8 cellular contexts compared by ENCODE assay signal in the genomic region with DNA sequence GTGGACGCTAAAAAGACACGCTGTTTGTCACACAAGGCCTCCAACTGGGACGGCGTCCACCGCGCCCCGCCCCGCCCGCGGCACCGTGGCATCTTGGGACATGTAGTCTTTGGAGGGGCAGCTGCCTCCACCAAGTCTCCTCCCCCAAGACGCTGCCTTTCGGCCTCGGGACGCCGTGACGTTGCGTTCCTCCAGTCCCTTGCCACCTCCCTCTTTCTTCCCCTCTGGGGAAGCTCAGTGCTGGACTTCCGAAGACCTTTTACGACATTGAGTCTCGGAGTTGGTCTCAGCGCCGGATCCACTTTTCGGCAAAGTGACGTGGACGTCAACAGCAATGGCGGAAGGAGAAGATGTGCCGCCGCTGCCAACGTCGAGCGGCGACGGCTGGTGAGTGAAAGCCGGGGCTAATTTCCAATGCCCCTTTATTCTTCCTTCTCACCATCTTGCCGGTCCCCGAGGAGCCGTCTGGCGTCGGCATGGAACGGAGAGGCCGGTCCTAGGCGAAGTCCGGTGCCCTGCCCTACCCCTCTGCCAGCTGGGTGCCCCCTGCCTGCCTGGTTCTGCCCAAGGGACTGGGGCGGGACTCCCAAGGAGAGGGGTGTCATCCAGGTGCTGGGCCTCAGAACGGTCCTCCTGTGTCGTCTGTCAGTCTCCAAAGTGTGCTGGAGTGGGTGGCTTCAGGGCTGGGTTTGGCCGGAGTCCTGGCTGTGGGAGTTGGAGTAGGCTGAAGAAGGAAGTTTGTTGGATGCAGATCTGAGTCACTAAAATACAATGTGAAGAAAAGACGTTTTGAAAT. TPM values are rescaled to one million over a fixed set of nuclear protein-coding genes. Genes with fewer than 3 reads are reported as not detected.
DNase-seq lines count a peak whose midpoint lies in the region; ATAC-seq and TF ChIP-seq lines count a peak whose summit lies in the region.

A gene (plus strand): TSS at position 308 of the 796 bp plus-strand sequence. CDS start 27 bp downstream, at position 335.

- H3K4me1 Mint-ChIP-seq in activated naive CD8-positive, alpha-beta T cell treated with anti-CD3 and anti-CD28 coated beads, Interleukin-2, amount 50 U/mL, for 24 hours: peaks cover 52% of the 10 kb centered on the region

- no peak for TF ChIP-seq EP300 in ovary (IDR thresholded peaks at IDR 0.05)

- DNase-seq in NCI-H1417 treated with DMSO at 0.1 percent for 48 hours (lab: John Stamatoyannopoulos, UW) (peak; percentile 56), SW480 (ENCODE audit: low spot score) (peak; percentile 96), Right ventricle myocardium inferior (ENCODE audit: missing footprints) (peak; percentile 99), ovary (peak; percentile 96 to 98 (median 97)), thyroid gland (peak; percentile 99)
- DNase-seq in activated naive CD8-positive, alpha-beta T cell treated with anti-CD3 and anti-CD28 coated beads, Interleukin-2, amount 50 U/mL, for 24 hours: peak; percentile 96

- H3K27me3 ChIP-seq in ovary (no peaks in the 10 kb centered on the region), thyroid gland (no peaks in the 10 kb centered on the region)

- H3K4me1 ChIP-seq in ovary (ENCODE audit: insufficient read depth) (peaks cover 10% of the 10 kb centered on the region), thyroid gland (peaks cover 27 to 37% of the 10 kb centered on the region in 2 donors)

- H3K9me3 Mint-ChIP-seq in activated naive CD8-positive, alpha-beta T cell treated with anti-CD3 and anti-CD28 coated beads, Interleukin-2, amount 50 U/mL, for 24 hours: no peaks in the 10 kb centered on the region

- H3K27ac ChIP-seq in ovary (peak within 1 kb of the TSS; percentile 88 to 90), thyroid gland (peak within 1 kb of the TSS; percentile 93 to 97 (median 97))

- H3K36me3 Mint-ChIP-seq in activated naive CD8-positive, alpha-beta T cell treated with anti-CD3 and anti-CD28 coated beads, Interleukin-2, amount 50 U/mL, for 24 hours (ENCODE audit: low read depth): no peaks in the 10 kb centered on the region

- WGBS in ovary, 3 donors: 0% methylated on average over 49 of the region's 49 CpGs
- 0 to 1% methylated on average over 26 to 37 of the region's 49 CpGs for WGBS in thyroid gland, 2 donors

- H3K9me3 ChIP-seq in ovary (no peaks in the 10 kb centered on the region), thyroid gland (no peaks in the 10 kb centered on the region)

- H3K4me3 ChIP-seq in GM12875 (ENCODE audit: low read depth, low read length) (peak within 1 kb of the TSS; percentile 100), ovary (peak within 1 kb of the TSS; percentile 73), thyroid gland (replicated peaks in 1 of 3) (peak within 1 kb of the TSS; percentile 45 to 99 (median 97))

- H3K36me3 ChIP-seq in ovary (no peaks in the 10 kb centered on the region), thyroid gland (no peaks in the 10 kb centered on the region)

- H3K4me3 Mint-ChIP-seq in activated naive CD8-positive, alpha-beta T cell treated with anti-CD3 and anti-CD28 coated beads, Interleukin-2, amount 50 U/mL, for 24 hours: peak within 1 kb of the TSS; percentile 93

- peak; percentile 91 for TF ChIP-seq POLR2A in ovary (IDR thresholded peaks at IDR 0.05)
- TF ChIP-seq POLR2A in thyroid gland (IDR thresholded peaks at IDR 0.05): peak in 1 of 2 donors; percentile 85

- intact Hi-C loops in Right ventricle myocardium inferior (cut with DNase I): no loop called here
- intact Hi-C loops in ovary (cut with DNase I): no loop called here
- intact Hi-C loops in thyroid gland (cut with DNase I): no loop called here

- no peaks in the 10 kb centered on the region for H3K27me3 Mint-ChIP-seq in activated naive CD8-positive, alpha-beta T cell treated with anti-CD3 and anti-CD28 coated beads, Interleukin-2, amount 50 U/mL, for 24 hours

- TF ChIP-seq CTCF in GM12875 (IDR thresholded peaks at IDR 0.05; ENCODE audit: borderline replicate concordance, insufficient read depth, low read depth, low read length) (no peak), ovary (IDR thresholded peaks at IDR 0.05) (no peak), thyroid gland (IDR thresholded peaks at IDR 0.05) (peak in 1 of 6 experiments; percentile 15)

- peak within 1 kb of the TSS; percentile 93 for H3K27ac Mint-ChIP-seq in activated naive CD8-positive, alpha-beta T cell treated with anti-CD3 and anti-CD28 coated beads, Interleukin-2, amount 50 U/mL, for 24 hours

- ATAC-seq in HG02798 (IDR thresholded peaks at IDR 0.05; ENCODE audit: poor library complexity, unreplicated experiment) (peak; percentile 100), Right ventricle myocardium inferior (peak; percentile 98)
- peak; percentile 100 for ATAC-seq in activated naive CD8-positive, alpha-beta T cell treated with anti-CD3 and anti-CD28 coated beads, Interleukin-2, amount 50 U/mL, for 24 hours

RNA-seq across cellular contexts. Expression of the gene that starts here (rescaled TPM):
- total RNA-seq in Right ventricle myocardium inferior: 35.4 TPM
- 10 to 100 TPM; 21.9 to 52.7 (median 38.9) TPM for total RNA-seq in ovary
- 10 to 100 TPM; 20.1 to 27.9 TPM for polyA plus RNA-seq in ovary
- total RNA-seq in thyroid gland: 100 to 1,000 TPM in 1 of 4 donors, 10 to 100 TPM in 3; 35.9 to 104 (median 63.7) TPM

Comparison
In these comparisons a context has a peak if more than half of its experiments do, and no peak if none do; other contexts are left out.
1. Peak in every context shown above with its lines: DNase-seq, ATAC-seq, H3K4me3 ChIP-seq and H3K27ac ChIP-seq.